8 cellular contexts compared by ENCODE assay signal in the genomic region with DNA sequence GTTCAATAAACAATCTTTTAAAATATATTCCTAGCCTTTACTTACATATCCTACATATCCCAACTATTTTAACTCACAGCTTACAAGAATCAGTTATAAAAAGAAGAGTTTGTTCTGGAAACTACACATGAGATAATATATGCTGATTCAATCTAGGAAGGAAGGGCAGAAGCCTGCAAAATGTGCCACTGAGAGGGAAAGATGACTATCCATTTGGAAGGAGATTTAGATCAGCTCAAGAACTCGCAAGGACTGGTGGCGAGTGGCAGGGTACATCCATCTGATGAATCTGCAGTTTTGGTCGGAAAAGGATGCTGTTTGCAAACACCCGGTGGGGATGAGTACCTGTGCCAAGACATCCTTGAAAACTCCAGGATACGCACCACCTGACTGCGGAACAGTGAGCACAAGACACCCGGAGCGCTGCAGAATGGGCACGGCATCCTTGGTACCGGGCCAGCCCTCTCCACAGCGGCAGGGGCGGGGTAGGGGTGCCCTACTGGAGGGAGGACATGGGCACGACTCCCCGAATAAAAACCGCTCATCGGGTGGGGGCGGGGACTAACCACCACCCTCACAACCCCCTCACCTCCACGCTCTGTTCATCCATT. TPM values are rescaled to one million over a fixed set of nuclear protein-coding genes. Genes with fewer than 3 reads are reported as not detected.
DNase-seq lines count a peak whose midpoint lies in the region; ATAC-seq and TF ChIP-seq lines count a peak whose summit lies in the region.

No MANE protein-coding gene starts in this region.

- H3K9me3 ChIP-seq in SU-DHL-6 (ENCODE audit: insufficient read depth, low read length) (no peaks in the 10 kb centered on the region), heart left ventricle (no peaks in the 10 kb centered on the region), upper lobe of left lung (no peaks in the 10 kb centered on the region)

- H3K4me2 ChIP-seq in SU-DHL-6 (ENCODE audit: low read depth, low read length, poor library complexity, severe bottlenecking): peak overlapping the region; percentile 97

- peak; percentile 24 for ATAC-seq in GM21529 (IDR thresholded peaks at IDR 0.05; ENCODE audit: unreplicated experiment)
- ATAC-seq in activated naive CD8-positive, alpha-beta T cell treated with anti-CD3 and anti-CD28 coated beads, Interleukin-2, amount 50 U/mL, for 24 hours: peak; percentile 41
- ATAC-seq in heart left ventricle: peak; percentile 10 to 60 (median 50)
- ATAC-seq in upper lobe of left lung (ENCODE audit: low FRiP score in 2 of 2): peak; percentile 69

- H3K4me1 Mint-ChIP-seq in IgD-negative memory B cell: peaks cover 19 to 38% (median 26%) of the 10 kb centered on the region in 3 donors
- peaks cover 51% of the 10 kb centered on the region for H3K4me1 Mint-ChIP-seq in activated naive CD8-positive, alpha-beta T cell treated with anti-CD3 and anti-CD28 coated beads, Interleukin-2, amount 50 U/mL, for 24 hours

- H3K27ac Mint-ChIP-seq in IgD-negative memory B cell: peak overlapping the region; percentile 88 to 92 (median 90)
- peak overlapping the region; percentile 94 for H3K27ac Mint-ChIP-seq in activated naive CD8-positive, alpha-beta T cell treated with anti-CD3 and anti-CD28 coated beads, Interleukin-2, amount 50 U/mL, for 24 hours

- TF ChIP-seq POLR2A in heart left ventricle (IDR thresholded peaks at IDR 0.05) (no peak), upper lobe of left lung (IDR thresholded peaks at IDR 0.05) (no peak)

- TF ChIP-seq CTCF in SU-DHL-6 (IDR thresholded peaks at IDR 0.05; ENCODE audit: insufficient read depth, low read length, poor library complexity, severe bottlenecking) (no peak), heart left ventricle (IDR thresholded peaks at IDR 0.05) (peak in 1 of 12 donors; percentile 3), upper lobe of left lung (IDR thresholded peaks at IDR 0.05) (no peak)

- H3K4me1 ChIP-seq in heart left ventricle (peaks cover 0 to 34% (median 19%) of the 10 kb centered on the region in 12 donors), upper lobe of left lung (peaks cover 20 to 32% (median 21%) of the 10 kb centered on the region in 4 donors)

- H3K4me3 ChIP-seq in SU-DHL-6 (ENCODE audit: insufficient read depth, low read length, poor library complexity, severe bottlenecking) (peak overlapping the region; percentile 94), heart left ventricle (peak overlapping the region; percentile 78 to 100 (median 89)), upper lobe of left lung (peak overlapping the region; percentile 79 to 99 (median 92))

- H3K27ac ChIP-seq in SU-DHL-6 (ENCODE audit: low read depth, low read length) (peak overlapping the region; percentile 80), heart left ventricle (peak overlapping the region; percentile 64 to 96 (median 92)), upper lobe of left lung (peak overlapping the region; percentile 86 to 95 (median 90))

- TF ChIP-seq EP300 in upper lobe of left lung (IDR thresholded peaks at IDR 0.05): no peak

- peak overlapping the region; percentile 61 for H2AFZ ChIP-seq in SU-DHL-6 (ENCODE audit: low read depth, low read length, severe bottlenecking)

- H3K4me3 Mint-ChIP-seq in IgD-negative memory B cell: peak overlapping the region; percentile 89 to 97 (median 94)
- H3K4me3 Mint-ChIP-seq in activated naive CD8-positive, alpha-beta T cell treated with anti-CD3 and anti-CD28 coated beads, Interleukin-2, amount 50 U/mL, for 24 hours: peak overlapping the region; percentile 98

- peak overlapping the region; percentile 91 for H3K9ac ChIP-seq in SU-DHL-6 (ENCODE audit: low read length)

- intact Hi-C loops in heart left ventricle (cut with DNase I): loop anchor here in 6 of 10 donors (1.0 to 10.0 kb wide), 5 partner anchors 46 to 591 kb away; a partner anchor contains a TSS
- intact Hi-C loops in posterior cingulate gyrus (cut with DNase I): loop anchor here (2.0 to 10.0 kb wide), 3 partner anchors 49 to 589 kb away; a partner anchor contains a TSS

- no peaks in the 10 kb centered on the region for H3K9me3 Mint-ChIP-seq in IgD-negative memory B cell
- H3K9me3 Mint-ChIP-seq in activated naive CD8-positive, alpha-beta T cell treated with anti-CD3 and anti-CD28 coated beads, Interleukin-2, amount 50 U/mL, for 24 hours: no peaks in the 10 kb centered on the region

- H4K20me1 ChIP-seq in SU-DHL-6 (ENCODE audit: low read depth, low read length): peaks cover 10% of the 10 kb centered on the region; the same call in 1 of the 2 replicates

- peaks cover 28% of the 10 kb centered on the region for H3F3A ChIP-seq in SU-DHL-6 (ENCODE audit: insufficient read depth)

- no peaks in the 10 kb centered on the region for H3K9me2 ChIP-seq in SU-DHL-6 (replicated peaks; ENCODE audit: insufficient read depth, low read length)

- peaks cover 4% of the 10 kb centered on the region for H3K36me3 Mint-ChIP-seq in IgD-negative memory B cell
- peaks cover 29% of the 10 kb centered on the region for H3K36me3 Mint-ChIP-seq in activated naive CD8-positive, alpha-beta T cell treated with anti-CD3 and anti-CD28 coated beads, Interleukin-2, amount 50 U/mL, for 24 hours (ENCODE audit: low read depth)

- H3K36me3 ChIP-seq in SU-DHL-6 (ENCODE audit: low read length): peaks cover 11% of the 10 kb centered on the region
- peaks cover 0 to 28% (median 12%) of the 10 kb centered on the region in 9 donors for H3K36me3 ChIP-seq in heart left ventricle
- H3K36me3 ChIP-seq in upper lobe of left lung: no peaks in the 10 kb centered on the region

- H3K27me3 ChIP-seq in SU-DHL-6 (ENCODE audit: low read length): no peaks in the 10 kb centered on the region
- no peaks in the 10 kb centered on the region for H3K27me3 ChIP-seq in heart left ventricle
- no peaks in the 10 kb centered on the region for H3K27me3 ChIP-seq in upper lobe of left lung

- WGBS in heart left ventricle, 4 donors: 0 to 1% (median 0%) methylated on average over 15 to 18 of the region's 18 CpGs
- WGBS in upper lobe of left lung, 2 donors: 0 to 1% methylated on average over 5 to 16 of the region's 18 CpGs

- peaks cover 71% of the 10 kb centered on the region for H3K79me2 ChIP-seq in SU-DHL-6 (ENCODE audit: insufficient read depth, low read length)

- H3K27me3 Mint-ChIP-seq in IgD-negative memory B cell: no peaks in the 10 kb centered on the region
- peaks cover 2% of the 10 kb centered on the region for H3K27me3 Mint-ChIP-seq in activated naive CD8-positive, alpha-beta T cell treated with anti-CD3 and anti-CD28 coated beads, Interleukin-2, amount 50 U/mL, for 24 hours

- peak; percentile 26 for DNase-seq in CMK (ENCODE audit: low read depth)
- DNase-seq in activated naive CD8-positive, alpha-beta T cell treated with anti-CD3 and anti-CD28 coated beads, Interleukin-2, amount 50 U/mL, for 24 hours: peak; percentile 71
- peak; percentile 54 to 82 (median 69) for DNase-seq in heart left ventricle
- peak; percentile 55 to 94 (median 68) for DNase-seq in posterior cingulate gyrus
- peak in 1 of 2 donors; percentile 62 for DNase-seq in upper lobe of left lung

RNA-seq across cellular contexts. Expression of a gene that starts 0.7 kb away (rescaled TPM):
- 7.9 TPM for polyA plus RNA-seq in IgD-negative memory B cell
- total RNA-seq in heart left ventricle: 10 to 100 TPM; 17.2 to 26.2 (median 19.2) TPM
- polyA plus RNA-seq in heart left ventricle: 10 to 100 TPM in 1 of 2 donors, 1 to 10 TPM in 1; 5.8 to 19.1 TPM
- total RNA-seq in upper lobe of left lung: 10 to 100 TPM; 13.0 to 30.4 (median 21.5) TPM

RNA-seq across cellular contexts. Expression of a gene that starts 49.0 kb away (rescaled TPM):
- polyA plus RNA-seq in IgD-negative memory B cell (31.4 TPM), heart left ventricle (10 to 100 TPM; 33.8 to 44.9 TPM)
- total RNA-seq in heart left ventricle (10 to 100 TPM; 23.7 to 52.3 (median 39.1) TPM), upper lobe of left lung (10 to 100 TPM; 10.5 to 37.0 (median 23.9) TPM)

RNA-seq across cellular contexts. Expression of a gene that starts 49.6 kb away (rescaled TPM):
- polyA plus RNA-seq in IgD-negative memory B cell: 3.0 TPM
- total RNA-seq in heart left ventricle: 10 to 100 TPM in 1 of 9 donors, 1 to 10 TPM in 5, under 1 TPM in 3; 0.51 to 11.4 (median 1.1) TPM
- polyA plus RNA-seq in heart left ventricle: under 1 TPM; 0.15 to 0.61 TPM
- total RNA-seq in upper lobe of left lung: 10 to 100 TPM in 1 of 6 donors, 1 to 10 TPM in 3, under 1 TPM in 1, not detected in 1; 0.69 to 57.5 (median 2.9) TPM
